ENCODE assay signal across 18 cellular contexts in the genomic region with DNA sequence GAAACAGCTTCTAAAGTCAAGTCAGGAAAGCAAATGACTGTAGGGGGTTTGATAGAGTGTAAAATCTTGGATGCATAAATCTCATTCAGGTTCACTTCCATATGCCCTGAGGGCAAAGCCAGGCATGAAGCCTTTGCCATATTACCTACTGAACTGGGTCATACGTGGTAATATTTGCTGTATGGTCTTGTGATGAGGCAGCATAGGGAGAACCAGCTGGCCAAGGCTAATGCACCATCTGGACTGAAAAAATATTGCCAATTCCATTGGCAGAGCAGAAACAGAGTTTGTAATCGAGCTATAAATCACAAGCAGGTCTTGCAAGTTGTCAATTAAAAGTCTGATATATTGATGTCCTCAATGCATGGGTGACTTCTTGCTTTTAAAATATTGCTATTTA.
DNase-seq lines count a peak whose midpoint lies in the region; FAIRE-seq and TF ChIP-seq lines count a peak whose summit lies in the region.
"Had no signal": no experiment of that assay in that cellular context is flagged by ENCODE, and none has a peak within 500 bp of the region (broad histone marks: within the 10 kb centered on the region; RNA-seq: fewer than 3 reads in every experiment).

No MANE protein-coding gene starts in this region.

- peaks cover 24% of the 10 kb centered on the region for H3K4me1 Mint-ChIP-seq in brain
- no peaks in the 10 kb centered on the region for H3K4me1 Mint-ChIP-seq in immature natural killer cell
- H3K4me1 Mint-ChIP-seq: activated B cell treated with CpG ODN at 0.5 μM for 24 hours had no signal

- H3K27ac Mint-ChIP-seq in brain (peak overlapping the region; percentile 16 to 59 (median 48)), immature natural killer cell (no peak overlapping the region)
- H3K27ac Mint-ChIP-seq: activated B cell treated with CpG ODN at 0.5 μM for 24 hours; activated CD4-positive, alpha-beta memory T cell treated with anti-CD3 and anti-CD28 coated beads for 36 hours; CD4-positive, alpha-beta T cell had no signal

- FAIRE-seq in H54 (lab: Jason Lieb, UNC), result peak; percentile 27
- FAIRE-seq: bronchial epithelial cell, HepG2 had no signal

- H3K9me3 Mint-ChIP-seq in brain (peaks cover 0 to 7% (median 0%) of the 10 kb centered on the region in 5 experiments), immature natural killer cell (peaks cover 0 to 13% (median 1%) of the 10 kb centered on the region in 6 donors)
- H3K9me3 Mint-ChIP-seq: activated B cell treated with CpG ODN at 0.5 μM for 24 hours had no signal

- DNase-seq in COLO668 (lab: John Stamatoyannopoulos, UW; ENCODE audit: unreplicated experiment) (peak; percentile 31), H54 (ENCODE audit: insufficient read length, low spot score) (no peak), NCI-H345 (lab: John Stamatoyannopoulos, UW) (peak; percentile 30), immature natural killer cell (no peak), NOMO-1 treated with dmso at 0.1 percent for 144 hours (lab: John Stamatoyannopoulos, UW; ENCODE audit: unreplicated experiment) (no peak)
- DNase-seq in effector CD4-positive, alpha-beta T cell, result no peak
- DNase-seq: activated B cell treated with CpG ODN at 0.5 μM for 24 hours; activated CD4-positive, alpha-beta memory T cell treated with anti-CD3 and anti-CD28 coated beads for 36 hours; activated gamma-delta T cell; CD4-positive, alpha-beta T cell; foreskin fibroblast; mucosa of descending colon; NCI-H1436; NCI-H526 treated with DMSO at 0.1 percent for 48 hours; sigmoid colon had no signal

- TF ChIP-seq CTCF in brain (conservative IDR thresholded peaks at IDR 0.05), result no peak

- TF ChIP-seq POLR2A in H54 (IDR thresholded peaks at IDR 0.05; ENCODE audit: low read depth, low read length), result no peak

- H3K4me3 Mint-ChIP-seq in brain (peak overlapping the region in 1 of 5 experiments; percentile 64), immature natural killer cell (no peak overlapping the region)
- H3K4me3 Mint-ChIP-seq: activated B cell treated with CpG ODN at 0.5 μM for 24 hours; activated CD4-positive, alpha-beta memory T cell treated with anti-CD3 and anti-CD28 coated beads for 36 hours; CD4-positive, alpha-beta T cell had no signal

- H3K27me3 Mint-ChIP-seq in brain (peaks cover 38% of the 10 kb centered on the region), immature natural killer cell (ENCODE audit: low read depth in 3 of 3) (no peaks in the 10 kb centered on the region)
- H3K27me3 Mint-ChIP-seq: activated B cell treated with CpG ODN at 0.5 μM for 24 hours; activated CD4-positive, alpha-beta memory T cell treated with anti-CD3 and anti-CD28 coated beads for 36 hours; CD4-positive, alpha-beta T cell had no signal

- no peaks in the 10 kb centered on the region for H3K36me3 Mint-ChIP-seq in brain
- no peaks in the 10 kb centered on the region for H3K36me3 Mint-ChIP-seq in immature natural killer cell
- H3K36me3 Mint-ChIP-seq: activated CD4-positive, alpha-beta memory T cell treated with anti-CD3 and anti-CD28 coated beads for 36 hours had no signal

Comparison
In these comparisons a context has a peak if more than half of its experiments do, and no peak if none do; other contexts are left out.
1. DNase-seq: peak in COLO668 (single experiment) and NCI-H345 (single experiment); none in H54 (single experiment), effector CD4-positive, alpha-beta T cell (single experiment), immature natural killer cell (0 of 3) and NOMO-1 treated with dmso at 0.1 percent for 144 hours (single experiment).
2. H3K27ac Mint-ChIP-seq: peak in brain (5 of 5); none in immature natural killer cell (0 of 6).